In the genomic region with DNA sequence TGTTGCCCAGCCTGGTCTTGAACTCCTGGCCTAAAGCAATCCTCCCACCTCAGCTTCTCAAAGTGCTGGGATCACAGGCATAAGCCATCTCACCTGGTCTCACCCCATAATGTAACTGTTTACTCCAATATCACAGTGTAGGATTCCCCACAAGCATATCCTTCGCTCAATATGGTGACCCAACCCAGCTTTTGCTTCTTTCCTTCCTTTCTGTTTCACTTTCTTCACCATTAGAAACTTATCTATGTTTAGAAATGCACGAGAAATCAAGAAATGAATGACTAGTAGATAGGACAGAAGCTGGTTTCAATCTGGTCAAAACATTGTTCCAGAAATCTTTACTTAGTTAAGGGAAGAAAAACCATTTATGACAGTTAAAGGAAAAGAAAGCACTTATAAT, we compare ENCODE assay signal across 11 cellular contexts. TPM values are rescaled to one million over a fixed set of nuclear protein-coding genes. Genes with fewer than 3 reads are reported as not detected.
DNase-seq lines count a peak whose midpoint lies in the region; ATAC-seq and TF ChIP-seq lines count a peak whose summit lies in the region.
"Had no signal": no experiment of that assay in that cellular context is flagged by ENCODE, and none has a peak within 500 bp of the region (broad histone marks: within the 10 kb centered on the region; RNA-seq: fewer than 3 reads in every experiment).

No MANE protein-coding gene starts in this region.

- no peaks in the 10 kb centered on the region for H3K36me3 ChIP-seq in esophagus muscularis mucosa
- no peaks in the 10 kb centered on the region for H3K36me3 ChIP-seq in right atrium auricular region
- H3K36me3 ChIP-seq: sigmoid colon had no signal

- peak; percentile 29 for DNase-seq in esophagus muscularis mucosa (ENCODE audit: extremely low spot score)
- no peak for DNase-seq in AML-193 (lab: John Stamatoyannopoulos, UW)
- no peak for DNase-seq in anterior cingulate cortex (lab: John Stamatoyannopoulos, UW)
- DNase-seq in AG08395 (ENCODE audit: low spot score) = no peak
- DNase-seq in right atrium auricular region (ENCODE audit: low spot score) = no peak
- DNase-seq: body of pancreas, sigmoid colon, testis had no signal

- TF ChIP-seq CTCF in esophagus muscularis mucosa (IDR thresholded peaks at IDR 0.05) (no peak), right atrium auricular region (IDR thresholded peaks at IDR 0.05) (no peak)

- no peak for TF ChIP-seq POLR2A in esophagus muscularis mucosa (IDR thresholded peaks at IDR 0.05; ENCODE audit: low read depth)

- no peak for TF ChIP-seq EP300 in esophagus muscularis mucosa (IDR thresholded peaks at IDR 0.05)

- peak overlapping the region in 1 of 4 donors; percentile 14 for H3K4me3 ChIP-seq in esophagus muscularis mucosa
- H3K4me3 ChIP-seq in right atrium auricular region = no peak overlapping the region
- H3K4me3 ChIP-seq: body of pancreas, sigmoid colon, testis had no signal

- H3K9me3 ChIP-seq in esophagus muscularis mucosa = no peaks in the 10 kb centered on the region
- no peaks in the 10 kb centered on the region for H3K9me3 ChIP-seq in right atrium auricular region
- H3K9me3 ChIP-seq: body of pancreas, sigmoid colon, testis had no signal

- peaks cover 0 to 10% (median 2%) of the 10 kb centered on the region in 4 donors for H3K4me1 ChIP-seq in esophagus muscularis mucosa
- H3K4me1 ChIP-seq in right atrium auricular region = no peaks in the 10 kb centered on the region
- H3K4me1 ChIP-seq: body of pancreas had no signal

- WGBS in esophagus muscularis mucosa = 71% methylated on average over 2 of the region's 2 CpGs

- intact Hi-C loops in esophagus muscularis mucosa (cut with DNase I) = no loop called here

- H3K27me3 ChIP-seq in esophagus muscularis mucosa (no peaks in the 10 kb centered on the region), right atrium auricular region (no peaks in the 10 kb centered on the region)
- H3K27me3 ChIP-seq: body of pancreas, sigmoid colon, testis had no signal

- peak; percentile 85 for ATAC-seq in GM18508 (IDR thresholded peaks at IDR 0.05; ENCODE audit: insufficient read depth, unreplicated experiment)
- peak; percentile 73 for ATAC-seq in GM21576 (IDR thresholded peaks at IDR 0.05; ENCODE audit: unreplicated experiment)
- ATAC-seq in HG03565 (IDR thresholded peaks at IDR 0.05; ENCODE audit: unreplicated experiment) = peak; percentile 64
- ATAC-seq: body of pancreas had no signal

- H3K27ac ChIP-seq in esophagus muscularis mucosa (replicated peaks in 1 of 4) (no peak overlapping the region), right atrium auricular region (no peak overlapping the region)
- H3K27ac ChIP-seq: body of pancreas, testis had no signal

RNA-seq across cellular contexts. Expression of a gene that starts 18.9 kb away (rescaled TPM):
- total RNA-seq in esophagus muscularis mucosa = 10 to 100 TPM in 3 of 4 donors, 1 to 10 TPM in 1; 9.1 to 16.8 (median 13.3) TPM
- 1 to 10 TPM; 1.8 to 5.7 TPM for total RNA-seq in right atrium auricular region
